1 cellular context compared by ENCODE assay signal in genomic region chr3:140597364-140597763, GRCh38.
TF ChIP-seq lines count a peak whose summit lies in the region.

No MANE protein-coding gene starts in this region.

TF ChIP-seq in K562, 482 proteins besides CTCF, POLR2A, EP300 and RAD21 (continued from another document):
- no peak for TF ChIP-seq ZNF318 (IDR thresholded peaks at IDR 0.05; ENCODE audit: borderline replicate concordance in 1 of 2, low read depth in 1 of 2)
